Comparison of ENCODE assay signal across 24 cellular contexts in genomic region chr10:51876979-51877378, GRCh38.
"Had no signal": no experiment of that assay in that cellular context is flagged by ENCODE, and none has a peak within 500 bp of the region (broad histone marks: within the 10 kb centered on the region; RNA-seq: fewer than 3 reads in every experiment).

No MANE protein-coding gene starts in this region.

- H3K4me3 ChIP-seq: cardiac muscle cell, heart left ventricle, lung, spleen, testis, upper lobe of left lung had no signal

- DNase-seq: activated CD4-positive, alpha-beta T cell treated with anti-CD3 and anti-CD28 coated beads, Interleukin-2, amount 10 ng/mL, durations not matched to agents 7 days and 5 days; activated CD4-positive, CD25-positive, alpha-beta regulatory T cell treated with anti-CD3 and anti-CD28 coated beads, Interleukin-2, amount 50 U/mL, for 72 hours; activated CD8-positive, alpha-beta memory T cell treated with anti-CD3 and anti-CD28 coated beads, Interleukin-2, amount 10 ng/mL, durations not matched to agents 7 days and 5 days; activated CD8-positive, alpha-beta T cell treated with anti-CD3 and anti-CD28 coated beads for 36 hours; activated effector memory CD4-positive, alpha-beta T cell treated with anti-CD3 and anti-CD28 coated beads, Interleukin-2, amount 50 U/mL, for 16 hours; activated naive CD4-positive, alpha-beta T cell treated with anti-CD3 and anti-CD28 coated beads, Interleukin-2, amount 10 ng/mL, durations not matched to agents 7 days and 5 days; activated T-cell treated with anti-CD3 and anti-CD28 coated beads for 4 hours; amygdala; cortex of kidney; islet precursor cell; midbrain; natural killer cell; retina; spleen; stimulated activated CD4-positive, alpha-beta T cell treated with anti-CD3 and anti-CD28 coated beads, Interleukin-4, amount 100 ng/mL, for 1 hour; stimulated activated naive CD4-positive, alpha-beta T cell; testis; upper lobe of left lung had no signal

- H3K4me1 ChIP-seq: testis had no signal

- H3K9me3 ChIP-seq: spleen, testis, upper lobe of left lung had no signal

- H3K36me3 ChIP-seq: cardiac muscle cell, heart left ventricle, spleen, upper lobe of left lung had no signal

- H3K27ac ChIP-seq: cardiac muscle cell, epithelial cell of prostate, spleen, testis, upper lobe of left lung, VCaP had no signal

- ATAC-seq: activated CD8-positive, alpha-beta memory T cell treated with anti-CD3 and anti-CD28 coated beads, Interleukin-2, amount 10 ng/mL, durations not matched to agents 7 days and 5 days; activated CD8-positive, alpha-beta T cell treated with anti-CD3 and anti-CD28 coated beads for 36 hours; left lobe of liver; natural killer cell had no signal

- H3K27me3 ChIP-seq: cardiac muscle cell, heart left ventricle, spleen, testis, upper lobe of left lung had no signal
